Comparison of ENCODE assay signal across 1 cellular context in the genomic region with DNA sequence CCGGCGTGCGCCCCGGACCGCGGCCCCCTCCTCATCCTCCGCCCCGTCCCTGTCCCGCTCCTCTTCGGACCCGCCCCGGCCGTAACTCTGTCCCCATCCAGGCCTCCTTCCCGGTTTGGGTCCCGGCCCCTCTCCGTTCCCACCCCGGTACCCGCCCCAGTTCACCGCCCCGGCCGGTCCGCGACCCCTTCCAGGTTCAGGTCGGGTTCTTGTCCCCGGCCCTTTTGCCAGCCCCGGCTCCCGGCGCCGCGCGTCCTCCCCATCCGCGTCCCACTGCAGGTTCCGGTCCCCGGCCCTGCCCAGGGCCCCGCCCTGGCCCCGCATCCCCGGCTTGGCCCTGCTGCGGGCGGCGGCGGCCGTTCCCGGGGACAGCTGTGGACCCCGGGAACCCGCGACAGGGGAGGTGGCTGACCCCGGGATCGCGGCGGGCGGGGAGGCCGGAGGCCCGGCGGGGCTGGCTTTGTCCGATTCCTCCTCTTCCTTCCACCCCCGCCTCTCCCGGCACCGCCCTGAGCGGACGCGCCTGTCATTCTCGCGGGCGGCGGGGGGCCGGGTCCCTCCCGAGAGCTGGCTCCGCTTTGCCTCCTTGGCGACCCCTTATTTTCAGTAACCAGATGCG.
TF ChIP-seq lines count a peak whose summit lies in the region.

No MANE protein-coding gene starts in this region.

TF ChIP-seq in K562, 482 proteins besides CTCF, POLR2A, EP300 and RAD21 (continued from another document and continues in another):
- TF ChIP-seq, protein P1, sequence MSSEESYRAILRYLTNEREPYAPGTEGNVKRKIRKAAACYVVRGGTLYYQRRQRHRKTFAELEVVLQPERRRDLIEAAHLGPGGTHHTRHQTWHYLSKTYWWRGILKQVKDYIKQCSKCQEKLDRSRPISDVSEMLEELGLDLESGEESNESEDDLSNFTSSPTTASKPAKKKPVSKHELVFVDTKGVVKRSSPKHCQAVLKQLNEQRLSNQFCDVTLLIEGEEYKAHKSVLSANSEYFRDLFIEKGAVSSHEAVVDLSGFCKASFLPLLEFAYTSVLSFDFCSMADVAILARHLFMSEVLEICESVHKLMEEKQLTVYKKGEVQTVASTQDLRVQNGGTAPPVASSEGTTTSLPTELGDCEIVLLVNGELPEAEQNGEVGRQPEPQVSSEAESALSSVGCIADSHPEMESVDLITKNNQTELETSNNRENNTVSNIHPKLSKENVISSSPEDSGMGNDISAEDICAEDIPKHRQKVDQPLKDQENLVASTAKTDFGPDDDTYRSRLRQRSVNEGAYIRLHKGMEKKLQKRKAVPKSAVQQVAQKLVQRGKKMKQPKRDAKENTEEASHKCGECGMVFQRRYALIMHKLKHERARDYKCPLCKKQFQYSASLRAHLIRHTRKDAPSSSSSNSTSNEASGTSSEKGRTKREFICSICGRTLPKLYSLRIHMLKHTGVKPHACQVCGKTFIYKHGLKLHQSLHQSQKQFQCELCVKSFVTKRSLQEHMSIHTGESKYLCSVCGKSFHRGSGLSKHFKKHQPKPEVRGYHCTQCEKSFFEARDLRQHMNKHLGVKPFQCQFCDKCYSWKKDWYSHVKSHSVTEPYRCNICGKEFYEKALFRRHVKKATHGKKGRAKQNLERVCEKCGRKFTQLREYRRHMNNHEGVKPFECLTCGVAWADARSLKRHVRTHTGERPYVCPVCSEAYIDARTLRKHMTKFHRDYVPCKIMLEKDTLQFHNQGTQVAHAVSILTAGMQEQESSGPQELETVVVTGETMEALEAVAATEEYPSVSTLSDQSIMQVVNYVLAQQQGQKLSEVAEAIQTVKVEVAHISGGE (CRISPR knock-in tag; IDR thresholded peaks at IDR 0.05), result peak; percentile 36 to 63 (median 41); a peak in 4 of 6 replicates
- no peak for TF ChIP-seq EWSR1 (IDR thresholded peaks at IDR 0.05; ENCODE audit: borderline replicate concordance, low read depth, partially characterized antibody)
- TF ChIP-seq RBFOX2 (IDR thresholded peaks at IDR 0.05; ENCODE audit: low read depth, low read length), result peak; percentile 1; the same call in 1 of the 2 replicates
- TF ChIP-seq STAG1 (CRISPR knock-in tag; IDR thresholded peaks at IDR 0.05; ENCODE audit: borderline replicate concordance), result no peak
- TF ChIP-seq, protein P2, sequence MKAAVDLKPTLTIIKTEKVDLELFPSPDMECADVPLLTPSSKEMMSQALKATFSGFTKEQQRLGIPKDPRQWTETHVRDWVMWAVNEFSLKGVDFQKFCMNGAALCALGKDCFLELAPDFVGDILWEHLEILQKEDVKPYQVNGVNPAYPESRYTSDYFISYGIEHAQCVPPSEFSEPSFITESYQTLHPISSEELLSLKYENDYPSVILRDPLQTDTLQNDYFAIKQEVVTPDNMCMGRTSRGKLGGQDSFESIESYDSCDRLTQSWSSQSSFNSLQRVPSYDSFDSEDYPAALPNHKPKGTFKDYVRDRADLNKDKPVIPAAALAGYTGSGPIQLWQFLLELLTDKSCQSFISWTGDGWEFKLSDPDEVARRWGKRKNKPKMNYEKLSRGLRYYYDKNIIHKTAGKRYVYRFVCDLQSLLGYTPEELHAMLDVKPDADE (conservative IDR thresholded peaks at IDR 0.05; ENCODE audit: control insufficient read depth, low read depth, low read length), result 0 out of 2 replicates have a peak, but pooled peaks have one; percentile 6
- peak in 1 of 2 experiments; percentile 32; a peak in 2 of 4 replicates for TF ChIP-seq MAZ (CRISPR knock-in tag; conservative IDR thresholded peaks at IDR 0.05 in 1 of 2, IDR thresholded peaks at IDR 0.05 in 1 of 2)
- TF ChIP-seq HOXB6 (CRISPR knock-in tag; IDR thresholded peaks at IDR 0.05; ENCODE audit: borderline replicate concordance), result no peak
- TF ChIP-seq GABPA (tag; conservative IDR thresholded peaks at IDR 0.05; ENCODE audit: low read depth), result peak; percentile 72
- TF ChIP-seq ZNF274 (IDR thresholded peaks at IDR 0.05; ENCODE audit: borderline replicate concordance, low read depth, low read length), result no peak
- TF ChIP-seq, protein P3, sequence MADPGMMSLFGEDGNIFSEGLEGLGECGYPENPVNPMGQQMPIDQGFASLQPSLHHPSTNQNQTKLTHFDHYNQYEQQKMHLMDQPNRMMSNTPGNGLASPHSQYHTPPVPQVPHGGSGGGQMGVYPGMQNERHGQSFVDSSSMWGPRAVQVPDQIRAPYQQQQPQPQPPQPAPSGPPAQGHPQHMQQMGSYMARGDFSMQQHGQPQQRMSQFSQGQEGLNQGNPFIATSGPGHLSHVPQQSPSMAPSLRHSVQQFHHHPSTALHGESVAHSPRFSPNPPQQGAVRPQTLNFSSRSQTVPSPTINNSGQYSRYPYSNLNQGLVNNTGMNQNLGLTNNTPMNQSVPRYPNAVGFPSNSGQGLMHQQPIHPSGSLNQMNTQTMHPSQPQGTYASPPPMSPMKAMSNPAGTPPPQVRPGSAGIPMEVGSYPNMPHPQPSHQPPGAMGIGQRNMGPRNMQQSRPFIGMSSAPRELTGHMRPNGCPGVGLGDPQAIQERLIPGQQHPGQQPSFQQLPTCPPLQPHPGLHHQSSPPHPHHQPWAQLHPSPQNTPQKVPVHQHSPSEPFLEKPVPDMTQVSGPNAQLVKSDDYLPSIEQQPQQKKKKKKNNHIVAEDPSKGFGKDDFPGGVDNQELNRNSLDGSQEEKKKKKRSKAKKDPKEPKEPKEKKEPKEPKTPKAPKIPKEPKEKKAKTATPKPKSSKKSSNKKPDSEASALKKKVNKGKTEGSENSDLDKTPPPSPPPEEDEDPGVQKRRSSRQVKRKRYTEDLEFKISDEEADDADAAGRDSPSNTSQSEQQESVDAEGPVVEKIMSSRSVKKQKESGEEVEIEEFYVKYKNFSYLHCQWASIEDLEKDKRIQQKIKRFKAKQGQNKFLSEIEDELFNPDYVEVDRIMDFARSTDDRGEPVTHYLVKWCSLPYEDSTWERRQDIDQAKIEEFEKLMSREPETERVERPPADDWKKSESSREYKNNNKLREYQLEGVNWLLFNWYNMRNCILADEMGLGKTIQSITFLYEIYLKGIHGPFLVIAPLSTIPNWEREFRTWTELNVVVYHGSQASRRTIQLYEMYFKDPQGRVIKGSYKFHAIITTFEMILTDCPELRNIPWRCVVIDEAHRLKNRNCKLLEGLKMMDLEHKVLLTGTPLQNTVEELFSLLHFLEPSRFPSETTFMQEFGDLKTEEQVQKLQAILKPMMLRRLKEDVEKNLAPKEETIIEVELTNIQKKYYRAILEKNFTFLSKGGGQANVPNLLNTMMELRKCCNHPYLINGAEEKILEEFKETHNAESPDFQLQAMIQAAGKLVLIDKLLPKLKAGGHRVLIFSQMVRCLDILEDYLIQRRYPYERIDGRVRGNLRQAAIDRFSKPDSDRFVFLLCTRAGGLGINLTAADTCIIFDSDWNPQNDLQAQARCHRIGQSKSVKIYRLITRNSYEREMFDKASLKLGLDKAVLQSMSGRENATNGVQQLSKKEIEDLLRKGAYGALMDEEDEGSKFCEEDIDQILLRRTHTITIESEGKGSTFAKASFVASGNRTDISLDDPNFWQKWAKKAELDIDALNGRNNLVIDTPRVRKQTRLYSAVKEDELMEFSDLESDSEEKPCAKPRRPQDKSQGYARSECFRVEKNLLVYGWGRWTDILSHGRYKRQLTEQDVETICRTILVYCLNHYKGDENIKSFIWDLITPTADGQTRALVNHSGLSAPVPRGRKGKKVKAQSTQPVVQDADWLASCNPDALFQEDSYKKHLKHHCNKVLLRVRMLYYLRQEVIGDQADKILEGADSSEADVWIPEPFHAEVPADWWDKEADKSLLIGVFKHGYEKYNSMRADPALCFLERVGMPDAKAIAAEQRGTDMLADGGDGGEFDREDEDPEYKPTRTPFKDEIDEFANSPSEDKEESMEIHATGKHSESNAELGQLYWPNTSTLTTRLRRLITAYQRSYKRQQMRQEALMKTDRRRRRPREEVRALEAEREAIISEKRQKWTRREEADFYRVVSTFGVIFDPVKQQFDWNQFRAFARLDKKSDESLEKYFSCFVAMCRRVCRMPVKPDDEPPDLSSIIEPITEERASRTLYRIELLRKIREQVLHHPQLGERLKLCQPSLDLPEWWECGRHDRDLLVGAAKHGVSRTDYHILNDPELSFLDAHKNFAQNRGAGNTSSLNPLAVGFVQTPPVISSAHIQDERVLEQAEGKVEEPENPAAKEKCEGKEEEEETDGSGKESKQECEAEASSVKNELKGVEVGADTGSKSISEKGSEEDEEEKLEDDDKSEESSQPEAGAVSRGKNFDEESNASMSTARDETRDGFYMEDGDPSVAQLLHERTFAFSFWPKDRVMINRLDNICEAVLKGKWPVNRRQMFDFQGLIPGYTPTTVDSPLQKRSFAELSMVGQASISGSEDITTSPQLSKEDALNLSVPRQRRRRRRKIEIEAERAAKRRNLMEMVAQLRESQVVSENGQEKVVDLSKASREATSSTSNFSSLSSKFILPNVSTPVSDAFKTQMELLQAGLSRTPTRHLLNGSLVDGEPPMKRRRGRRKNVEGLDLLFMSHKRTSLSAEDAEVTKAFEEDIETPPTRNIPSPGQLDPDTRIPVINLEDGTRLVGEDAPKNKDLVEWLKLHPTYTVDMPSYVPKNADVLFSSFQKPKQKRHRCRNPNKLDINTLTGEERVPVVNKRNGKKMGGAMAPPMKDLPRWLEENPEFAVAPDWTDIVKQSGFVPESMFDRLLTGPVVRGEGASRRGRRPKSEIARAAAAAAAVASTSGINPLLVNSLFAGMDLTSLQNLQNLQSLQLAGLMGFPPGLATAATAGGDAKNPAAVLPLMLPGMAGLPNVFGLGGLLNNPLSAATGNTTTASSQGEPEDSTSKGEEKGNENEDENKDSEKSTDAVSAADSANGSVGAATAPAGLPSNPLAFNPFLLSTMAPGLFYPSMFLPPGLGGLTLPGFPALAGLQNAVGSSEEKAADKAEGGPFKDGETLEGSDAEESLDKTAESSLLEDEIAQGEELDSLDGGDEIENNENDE (IDR thresholded peaks at IDR 0.05; ENCODE audit: low read depth, low read length), result no peak
- TF ChIP-seq ETS2 (tag; IDR thresholded peaks at IDR 0.05; ENCODE audit: borderline replicate concordance, poor library complexity, severe bottlenecking), result no peak
- peak; percentile 39 for TF ChIP-seq TAF1 (IDR thresholded peaks at IDR 0.05; ENCODE audit: control insufficient read depth, extremely low read depth, insufficient read depth, low read length, severe bottlenecking)
- no peak for TF ChIP-seq KLF16 (IDR thresholded peaks at IDR 0.05)
- TF ChIP-seq NRF1 (conservative IDR thresholded peaks at IDR 0.05 in 1 of 2, IDR thresholded peaks at IDR 0.05 in 1 of 2), result no peak
- TF ChIP-seq, protein P4, sequence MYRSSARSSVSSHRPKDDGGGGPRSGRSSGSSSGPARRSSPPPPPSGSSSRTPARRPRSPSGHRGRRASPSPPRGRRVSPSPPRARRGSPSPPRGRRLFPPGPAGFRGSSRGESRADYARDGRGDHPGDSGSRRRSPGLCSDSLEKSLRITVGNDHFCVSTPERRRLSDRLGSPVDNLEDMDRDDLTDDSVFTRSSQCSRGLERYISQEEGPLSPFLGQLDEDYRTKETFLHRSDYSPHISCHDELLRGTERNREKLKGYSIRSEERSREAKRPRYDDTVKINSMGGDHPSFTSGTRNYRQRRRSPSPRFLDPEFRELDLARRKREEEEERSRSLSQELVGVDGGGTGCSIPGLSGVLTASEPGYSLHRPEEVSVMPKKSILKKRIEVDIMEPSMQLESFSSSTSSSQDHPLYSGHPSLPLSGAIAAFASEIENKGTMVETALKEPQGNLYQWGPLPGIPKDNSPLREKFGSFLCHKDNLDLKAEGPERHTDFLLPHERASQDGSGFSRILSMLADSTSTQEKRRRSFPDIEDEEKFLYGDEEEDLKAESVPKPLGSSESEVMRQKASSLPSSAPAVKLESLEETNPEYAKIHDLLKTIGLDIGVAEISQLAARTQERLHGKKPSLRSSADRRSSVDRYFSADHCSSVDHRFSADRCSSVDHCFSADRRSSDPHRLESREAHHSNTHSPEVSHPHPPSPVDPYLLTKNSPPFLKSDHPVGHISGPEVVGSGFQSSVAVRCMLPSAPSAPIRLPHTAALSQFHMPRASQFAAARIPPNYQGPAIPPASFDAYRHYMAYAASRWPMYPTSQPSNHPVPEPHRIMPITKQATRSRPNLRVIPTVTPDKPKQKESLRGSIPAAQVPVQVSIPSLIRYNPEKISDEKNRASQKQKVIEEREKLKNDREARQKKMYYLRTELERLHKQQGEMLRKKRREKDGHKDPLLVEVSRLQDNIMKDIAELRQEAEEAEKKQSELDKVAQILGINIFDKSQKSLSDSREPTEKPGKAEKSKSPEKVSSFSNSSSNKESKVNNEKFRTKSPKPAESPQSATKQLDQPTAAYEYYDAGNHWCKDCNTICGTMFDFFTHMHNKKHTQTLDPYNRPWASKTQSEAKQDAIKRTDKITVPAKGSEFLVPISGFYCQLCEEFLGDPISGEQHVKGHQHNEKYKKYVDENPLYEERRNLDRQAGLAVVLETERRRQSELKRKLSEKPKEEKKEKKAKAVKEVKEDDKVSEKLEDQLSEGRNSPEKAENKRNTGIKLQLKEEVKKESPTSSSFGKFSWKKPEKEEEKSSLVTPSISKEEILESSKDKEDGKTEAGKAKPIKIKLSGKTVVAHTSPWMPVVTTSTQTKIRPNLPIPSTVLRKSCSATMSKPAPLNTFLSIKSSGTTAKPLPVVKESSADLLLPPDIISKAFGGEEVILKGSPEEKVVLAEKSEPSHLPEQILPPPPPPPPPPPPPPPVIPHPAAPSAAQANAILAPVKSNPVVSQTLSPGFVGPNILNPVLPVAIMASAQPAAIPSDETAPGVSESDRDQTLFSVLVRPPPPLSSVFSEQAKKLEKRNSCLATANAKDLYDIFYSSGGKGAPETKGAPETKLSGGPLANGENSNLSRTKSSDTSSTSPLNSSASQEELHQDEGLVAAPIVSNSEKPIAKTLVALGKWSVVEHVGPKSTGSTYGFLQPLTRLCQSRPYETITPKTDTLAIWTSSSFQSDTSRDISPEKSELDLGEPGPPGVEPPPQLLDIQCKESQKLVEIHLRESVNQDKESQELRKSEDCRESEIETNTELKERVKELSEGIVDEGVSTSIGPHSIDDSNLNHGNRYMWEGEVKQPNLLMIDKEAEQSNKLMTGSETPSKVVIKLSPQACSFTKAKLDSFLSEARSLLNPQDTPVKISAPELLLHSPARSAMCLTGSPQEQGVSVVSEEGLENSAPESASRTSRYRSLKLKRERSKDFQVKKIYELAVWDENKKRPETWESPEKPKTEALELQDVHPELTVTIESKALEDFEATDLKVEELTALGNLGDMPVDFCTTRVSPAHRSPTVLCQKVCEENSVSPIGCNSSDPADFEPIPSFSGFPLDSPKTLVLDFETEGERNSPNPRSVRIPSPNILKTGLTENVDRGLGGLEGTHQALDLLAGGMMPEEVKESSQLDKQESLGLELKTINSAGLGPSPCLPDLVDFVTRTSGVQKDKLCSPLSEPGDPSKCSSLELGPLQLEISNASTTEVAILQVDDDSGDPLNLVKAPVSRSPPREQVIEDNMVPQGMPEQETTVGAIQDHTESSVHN (IDR thresholded peaks at IDR 0.05; ENCODE audit: borderline replicate concordance in 1 of 2, low read depth in 1 of 2), result no peak
- TF ChIP-seq, protein P5, sequence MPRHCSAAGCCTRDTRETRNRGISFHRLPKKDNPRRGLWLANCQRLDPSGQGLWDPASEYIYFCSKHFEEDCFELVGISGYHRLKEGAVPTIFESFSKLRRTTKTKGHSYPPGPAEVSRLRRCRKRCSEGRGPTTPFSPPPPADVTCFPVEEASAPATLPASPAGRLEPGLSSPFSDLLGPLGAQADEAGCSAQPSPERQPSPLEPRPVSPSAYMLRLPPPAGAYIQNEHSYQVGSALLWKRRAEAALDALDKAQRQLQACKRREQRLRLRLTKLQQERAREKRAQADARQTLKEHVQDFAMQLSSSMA (CRISPR knock-in tag; IDR thresholded peaks at IDR 0.05), result no peak
- TF ChIP-seq, protein P6, sequence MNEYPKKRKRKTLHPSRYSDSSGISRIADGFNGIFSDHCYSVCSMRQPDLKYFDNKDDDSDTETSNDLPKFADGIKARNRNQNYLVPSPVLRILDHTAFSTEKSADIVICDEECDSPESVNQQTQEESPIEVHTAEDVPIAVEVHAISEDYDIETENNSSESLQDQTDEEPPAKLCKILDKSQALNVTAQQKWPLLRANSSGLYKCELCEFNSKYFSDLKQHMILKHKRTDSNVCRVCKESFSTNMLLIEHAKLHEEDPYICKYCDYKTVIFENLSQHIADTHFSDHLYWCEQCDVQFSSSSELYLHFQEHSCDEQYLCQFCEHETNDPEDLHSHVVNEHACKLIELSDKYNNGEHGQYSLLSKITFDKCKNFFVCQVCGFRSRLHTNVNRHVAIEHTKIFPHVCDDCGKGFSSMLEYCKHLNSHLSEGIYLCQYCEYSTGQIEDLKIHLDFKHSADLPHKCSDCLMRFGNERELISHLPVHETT (CRISPR knock-in tag; conservative IDR thresholded peaks at IDR 0.05 in 1 of 2, IDR thresholded peaks at IDR 0.05 in 1 of 2), result no peak; a peak in 1 of 4 replicates
- TF ChIP-seq ZNF589 (CRISPR knock-in tag; IDR thresholded peaks at IDR 0.05; ENCODE audit: low read depth), result no peak
